17 cellular contexts compared by ENCODE assay signal in the genomic region with DNA sequence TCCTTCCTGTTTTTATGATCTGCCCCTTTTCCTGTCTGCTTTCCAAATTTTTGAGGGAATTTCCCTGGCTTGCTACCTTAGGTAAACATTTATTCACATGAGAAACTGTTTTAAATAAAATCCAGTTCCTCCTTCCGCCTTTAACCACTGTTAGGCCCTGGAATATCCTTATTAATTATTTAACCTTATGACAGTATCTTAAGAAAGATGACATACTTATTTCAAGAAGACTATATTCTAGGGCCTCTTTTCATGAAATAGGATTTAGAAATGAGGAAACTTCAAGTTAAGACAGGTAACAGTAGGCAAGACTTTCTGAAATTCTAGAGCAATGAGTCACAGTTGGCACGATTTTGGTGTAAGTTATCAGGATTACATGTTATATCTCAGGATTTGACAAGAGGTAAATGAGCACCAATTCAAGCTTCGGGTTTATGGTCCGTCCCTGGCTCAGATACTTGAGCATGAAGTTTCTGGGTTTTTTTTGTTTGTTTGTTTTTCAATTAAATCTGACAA. TPM values are rescaled to one million over a fixed set of nuclear protein-coding genes. Genes with fewer than 3 reads are reported as not detected.
A peak's percentile ranks its signal among the peaks of the same experiment; 100 is the strongest.
DNase-seq lines count a peak whose midpoint lies in the region; ATAC-seq and TF ChIP-seq lines count a peak whose summit lies in the region.
"Had no signal": no experiment of that assay in that cellular context is flagged by ENCODE, and none has a peak within 500 bp of the region (broad histone marks: within the 10 kb centered on the region; RNA-seq: fewer than 3 reads in every experiment).

No MANE protein-coding gene starts in this region.

- no peaks in the 10 kb centered on the region for H3K27me3 Mint-ChIP-seq in HFFc6 (ENCODE audit: insufficient read depth)
- H3K27me3 Mint-ChIP-seq: brain; naive thymus-derived CD8-positive, alpha-beta T cell had no signal

- no peaks in the 10 kb centered on the region for H3K9me3 Mint-ChIP-seq in HFFc6
- H3K9me3 Mint-ChIP-seq: brain; naive thymus-derived CD8-positive, alpha-beta T cell; stimulated activated effector memory CD8-positive, alpha-beta T cell treated with anti-CD3 and anti-CD28 coated beads, Interleukin-12 subunit alpha, Interleukin-12 subunit beta, amount 100 ng/mL, for 72 hours had no signal

- 38% methylated on average over 4 of the region's 4 CpGs for WGBS in prostate gland

- intact Hi-C loops in prostate gland (cut with DNase I), result no loop called here

- peaks cover 40% of the 10 kb centered on the region for H3K4me1 Mint-ChIP-seq in HFFc6 (ENCODE audit: low read depth)
- H3K4me1 Mint-ChIP-seq: brain; stimulated activated effector memory CD8-positive, alpha-beta T cell treated with anti-CD3 and anti-CD28 coated beads, Interleukin-12 subunit alpha, Interleukin-12 subunit beta, amount 100 ng/mL, for 72 hours had no signal

- no peak overlapping the region for H3K27ac Mint-ChIP-seq in HFFc6
- H3K27ac Mint-ChIP-seq: brain; CD14-positive monocyte; stimulated activated effector memory CD8-positive, alpha-beta T cell treated with anti-CD3 and anti-CD28 coated beads, Interleukin-12 subunit alpha, Interleukin-12 subunit beta, amount 100 ng/mL, for 72 hours had no signal

- H3K27ac ChIP-seq in HEK293 (ENCODE audit: extremely low read depth, low read depth, low read length) (no peak overlapping the region), RWPE1 (peak overlapping the region; percentile 65; the same call in 1 of the 2 replicates), prostate gland (no peak overlapping the region)
- H3K27ac ChIP-seq: psoas muscle, SJCRH30, tibial nerve had no signal

- no peak for TF ChIP-seq POLR2A in prostate gland (IDR thresholded peaks at IDR 0.05)

- H3K4me3 ChIP-seq in HEK293 (ENCODE audit: low read depth, low read length), result no peak overlapping the region
- H3K4me3 ChIP-seq in prostate gland, result no peak overlapping the region
- H3K4me3 ChIP-seq: psoas muscle, SJCRH30, tibial nerve had no signal

- H3K36me3 Mint-ChIP-seq in HFFc6 (ENCODE audit: low read depth), result no peaks in the 10 kb centered on the region
- H3K36me3 Mint-ChIP-seq: brain; CD14-positive monocyte; naive thymus-derived CD8-positive, alpha-beta T cell; stimulated activated effector memory CD8-positive, alpha-beta T cell treated with anti-CD3 and anti-CD28 coated beads, Interleukin-12 subunit alpha, Interleukin-12 subunit beta, amount 100 ng/mL, for 72 hours had no signal

- TF ChIP-seq CTCF in HEK293 (tag by site-specific recombination; IDR thresholded peaks at IDR 0.05), result no peak
- no peak for TF ChIP-seq CTCF in RWPE1 (conservative IDR thresholded peaks at IDR 0.05; ENCODE audit: low read depth)
- TF ChIP-seq CTCF in prostate gland (IDR thresholded peaks at IDR 0.05), result no peak
- no peak for TF ChIP-seq CTCF in HFFc6 (IDR thresholded peaks at IDR 0.05)

- no peaks in the 10 kb centered on the region for H3K27me3 ChIP-seq in prostate gland (replicated peaks; ENCODE audit: insufficient read depth)
- H3K27me3 ChIP-seq: SJCRH30, tibial nerve had no signal

- no peak overlapping the region for H3K4me3 Mint-ChIP-seq in HFFc6
- H3K4me3 Mint-ChIP-seq: brain; CD14-positive monocyte; naive thymus-derived CD8-positive, alpha-beta T cell; stimulated activated effector memory CD8-positive, alpha-beta T cell treated with anti-CD3 and anti-CD28 coated beads, Interleukin-12 subunit alpha, Interleukin-12 subunit beta, amount 100 ng/mL, for 72 hours had no signal

- H3K9me3 ChIP-seq in HEK293 (ENCODE audit: control insufficient read depth, insufficient read depth, low read depth, low read length) (no peaks in the 10 kb centered on the region), prostate gland (no peaks in the 10 kb centered on the region)
- H3K9me3 ChIP-seq: psoas muscle, SJCRH30, tibial nerve had no signal

- H3K36me3 ChIP-seq in HEK293 (ENCODE audit: control insufficient read depth in 2 of 2, insufficient read depth in 1 of 2, low read length in 2 of 2) (no peaks in the 10 kb centered on the region), prostate gland (no peaks in the 10 kb centered on the region)
- H3K36me3 ChIP-seq: SJCRH30, tibial nerve had no signal

- H3K4me1 ChIP-seq in HEK293 (ENCODE audit: control insufficient read depth, insufficient read depth, low read length), result peaks cover 14% of the 10 kb centered on the region; the same call in 1 of the 2 replicates
- peaks cover 3% of the 10 kb centered on the region for H3K4me1 ChIP-seq in prostate gland (replicated peaks)
- H3K4me1 ChIP-seq: psoas muscle had no signal

- POLR2A ChIA-PET in HEK293 (lab: Yijun Ruan, JAX), result no interaction called here
- POLR2A ChIA-PET in RWPE1 (lab: Yijun Ruan, JAX; ENCODE audit: low non-redundant PET), result no interaction called here

- DNase-seq in RWPE1 (ENCODE audit: low spot score), result peak; percentile 61
- DNase-seq in prostate gland (ENCODE audit: low spot score), result peak; percentile 46
- no peak for DNase-seq in HFFc6
- DNase-seq in DMS79 treated with DMSO at 0.1 percent for 48 hours (lab: John Stamatoyannopoulos, UW), result no peak
- DNase-seq: activated CD4-positive, alpha-beta T cell treated with anti-CD3 and anti-CD28 coated beads for 4 hours; activated naive CD4-positive, alpha-beta T cell treated with Interleukin-2 at 50 U/mL for 16 hours; effector CD4-positive, alpha-beta T cell; naive thymus-derived CD8-positive, alpha-beta T cell; psoas muscle had no signal

- ATAC-seq in esophagus mucosa (peak; percentile 84), GM21723 (IDR thresholded peaks at IDR 0.05; ENCODE audit: unreplicated experiment) (no peak)
- ATAC-seq: naive thymus-derived CD8-positive, alpha-beta T cell; psoas muscle; stimulated activated effector memory CD8-positive, alpha-beta T cell treated with anti-CD3 and anti-CD28 coated beads, Interleukin-12 subunit alpha, Interleukin-12 subunit beta, amount 100 ng/mL, for 72 hours had no signal

- CTCF ChIA-PET in HEK293 (lab: Yijun Ruan, JAX), result no interaction called here
- CTCF ChIA-PET in RWPE1 (lab: Yijun Ruan, JAX), result no interaction called here

TF ChIP-seq in HEK293, 187 proteins besides CTCF, POLR2A, EP300 and RAD21 (continues in another document):
- 0 out of 2 replicates have a peak, but pooled peaks have one; percentile 26 for TF ChIP-seq WT1 (tag by site-specific recombination; IDR thresholded peaks at IDR 0.05)
- TF ChIP-seq, protein P1, sequence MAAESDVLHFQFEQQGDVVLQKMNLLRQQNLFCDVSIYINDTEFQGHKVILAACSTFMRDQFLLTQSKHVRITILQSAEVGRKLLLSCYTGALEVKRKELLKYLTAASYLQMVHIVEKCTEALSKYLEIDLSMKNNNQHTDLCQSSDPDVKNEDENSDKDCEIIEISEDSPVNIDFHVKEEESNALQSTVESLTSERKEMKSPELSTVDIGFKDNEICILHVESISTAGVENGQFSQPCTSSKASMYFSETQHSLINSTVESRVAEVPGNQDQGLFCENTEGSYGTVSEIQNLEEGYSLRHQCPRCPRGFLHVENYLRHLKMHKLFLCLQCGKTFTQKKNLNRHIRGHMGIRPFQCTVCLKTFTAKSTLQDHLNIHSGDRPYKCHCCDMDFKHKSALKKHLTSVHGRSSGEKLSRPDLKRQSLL (tag by site-specific recombination; IDR thresholded peaks at IDR 0.05), result peak; percentile 30; the same call in 1 of the 2 replicates
- TF ChIP-seq ZNF843 (tag by site-specific recombination; IDR thresholded peaks at IDR 0.05), result peak; percentile 59
- TF ChIP-seq ZNF354C (tag by site-specific recombination; IDR thresholded peaks at IDR 0.05; ENCODE audit: borderline replicate concordance, low read depth), result no peak
- TF ChIP-seq ZNF366 (tag by site-specific recombination; conservative IDR thresholded peaks at IDR 0.05), result 0 out of 2 replicates have a peak, but pooled peaks have one; percentile 36
- peak; percentile 45; the same call in 1 of the 2 replicates for TF ChIP-seq ZXDB (tag by site-specific recombination; IDR thresholded peaks at IDR 0.05)
- peak; percentile 80 for TF ChIP-seq FEZF1 (tag by site-specific recombination; IDR thresholded peaks at IDR 0.05)
- TF ChIP-seq ZNF548 (tag by site-specific recombination; IDR thresholded peaks at IDR 0.05), result no peak
- 0 out of 2 replicates have a peak, but pooled peaks have one; percentile 15 for TF ChIP-seq ZNF398 (tag by site-specific recombination; IDR thresholded peaks at IDR 0.05)
- TF ChIP-seq KLF8 (tag by site-specific recombination; IDR thresholded peaks at IDR 0.05), result peak; percentile 72

RNA-seq across cellular contexts. Expression of gene TNFSF18, which starts 2.0 kb away (rescaled TPM):
- total RNA-seq in esophagus mucosa (2.0 TPM), prostate gland (not detected)
- under 1 TPM in 5 of 6 experiments, not detected in 1; 0.09 to 0.17 (median 0.12) TPM for total RNA-seq in HFFc6 (2021; fragmentation: NEBNext Ultra II Directional; extraction: Animal tissue kit (Norgen Biotek cat#: 25700))
- total RNA-seq: naive thymus-derived CD8-positive, alpha-beta T cell; SJCRH30; tibial nerve had no signal

Comparison
In these comparisons a context has a peak if more than half of its experiments do, and no peak if none do; other contexts are left out.
1. DNase-seq: peak in RWPE1 (single experiment) and prostate gland (single experiment); none in HFFc6 (single experiment) and DMS79 treated with DMSO at 0.1 percent for 48 hours (single experiment).